13 cellular contexts compared by ENCODE assay signal in genomic region chr15:63668601-63669000, GRCh38.
DNase-seq lines count a peak whose midpoint lies in the region; ATAC-seq, FAIRE-seq and TF ChIP-seq lines count a peak whose summit lies in the region.
"Had no signal": no experiment of that assay in that cellular context is flagged by ENCODE, and none has a peak within 500 bp of the region (broad histone marks: within the 10 kb centered on the region; RNA-seq: fewer than 3 reads in every experiment).

No MANE protein-coding gene starts in this region.

- H3K27ac Mint-ChIP-seq in CD8-positive, alpha-beta memory T cell, result peak overlapping the region; percentile 8 to 93 (median 86)
- H3K27ac Mint-ChIP-seq in activated T-helper 1 cell treated with anti-CD3 and anti-CD28 coated beads, Interleukin-12 subunit alpha, Interleukin-12 subunit beta, Interleukin-2, Interleukin-4 antibody, amounts not matched to agents 30 ng/mL and 10 ng/mL and 1 ng/mL, durations not matched to agents 14 hours and 24 hours and 36 hours, result peak overlapping the region; percentile 72
- peak overlapping the region; percentile 89 to 96 (median 92) for H3K27ac Mint-ChIP-seq in naive thymus-derived CD4-positive, alpha-beta T cell

- FAIRE-seq in HepG2 (lab: Jason Lieb, UNC), result no peak
- FAIRE-seq: H1 had no signal

- in situ Hi-C loops in HepG2 (cut with HindIII; ENCODE audit: extremely low pct_ligation_motif_present, low pct_unique_long_range_greater_than_20kb), result no loop called here

- H4K20me1 ChIP-seq in SK-N-SH (ENCODE audit: insufficient read depth) (no peaks in the 10 kb centered on the region), HepG2 (ENCODE audit: insufficient read depth, low read length) (no peaks in the 10 kb centered on the region)

- WGBS in SK-N-SH (ENCODE audit: low lambda C conversion rate), result 88% methylated on average over 3 of the region's 3 CpGs
- 97% methylated on average over 3 of the region's 3 CpGs for WGBS in HepG2 (ENCODE audit: low lambda C conversion rate)

- H3K27me3 Mint-ChIP-seq in CD8-positive, alpha-beta memory T cell, result no peaks in the 10 kb centered on the region
- no peaks in the 10 kb centered on the region for H3K27me3 Mint-ChIP-seq in activated T-helper 1 cell treated with anti-CD3 and anti-CD28 coated beads, Interleukin-12 subunit alpha, Interleukin-12 subunit beta, Interleukin-2, Interleukin-4 antibody, amounts not matched to agents 30 ng/mL and 10 ng/mL and 1 ng/mL, durations not matched to agents 14 hours and 24 hours and 36 hours (ENCODE audit: insufficient read depth)
- no peaks in the 10 kb centered on the region for H3K27me3 Mint-ChIP-seq in naive thymus-derived CD4-positive, alpha-beta T cell

- TF ChIP-seq RAD21 in SK-N-SH (IDR thresholded peaks at IDR 0.05; ENCODE audit: low read length) (no peak), HepG2 (CRISPR knock-in tag; IDR thresholded peaks at IDR 0.05) (no peak)

- peak overlapping the region; percentile 9 for H3K4me3 ChIP-seq in CD8-positive, alpha-beta memory T cell (ENCODE audit: low read length)
- peak overlapping the region; percentile 36 for H3K4me3 ChIP-seq in naive thymus-derived CD4-positive, alpha-beta T cell (ENCODE audit: low read length)
- H3K4me3 ChIP-seq in SK-N-SH (ENCODE audit: low read depth in 2 of 2, low read length in 1 of 2) (no peak overlapping the region), HepG2 (replicated peaks in 1 of 3; ENCODE audit: insufficient read depth in 1 of 3, low read depth in 2 of 3, low read length in 3 of 3) (no peak overlapping the region)
- H3K4me3 ChIP-seq: testis had no signal

- no peaks in the 10 kb centered on the region for H3K9me3 ChIP-seq in CD8-positive, alpha-beta memory T cell (ENCODE audit: low read length)
- no peaks in the 10 kb centered on the region for H3K9me3 ChIP-seq in naive thymus-derived CD4-positive, alpha-beta T cell (ENCODE audit: control insufficient read depth in 2 of 3, low read length in 3 of 3)
- H3K9me3 ChIP-seq in SK-N-SH (no peaks in the 10 kb centered on the region), HepG2 (ENCODE audit: low read length) (no peaks in the 10 kb centered on the region)
- H3K9me3 ChIP-seq: testis had no signal

- no peaks in the 10 kb centered on the region for H3K9me3 Mint-ChIP-seq in CD8-positive, alpha-beta memory T cell
- no peaks in the 10 kb centered on the region for H3K9me3 Mint-ChIP-seq in activated T-helper 1 cell treated with anti-CD3 and anti-CD28 coated beads, Interleukin-12 subunit alpha, Interleukin-12 subunit beta, Interleukin-2, Interleukin-4 antibody, amounts not matched to agents 30 ng/mL and 10 ng/mL and 1 ng/mL, durations not matched to agents 14 hours and 24 hours and 36 hours
- no peaks in the 10 kb centered on the region for H3K9me3 Mint-ChIP-seq in naive thymus-derived CD4-positive, alpha-beta T cell

- no peaks in the 10 kb centered on the region for H3K9me2 ChIP-seq in SK-N-SH

- intact Hi-C loops in activated T-helper 1 cell treated with anti-CD3 and anti-CD28 coated beads, Interleukin-12 subunit alpha, Interleukin-12 subunit beta, Interleukin-2, Interleukin-4 antibody, amounts not matched to agents 30 ng/mL and 10 ng/mL and 1 ng/mL, durations not matched to agents 14 hours and 24 hours and 36 hours (cut with micrococcal nuclease), result loop anchor here (2.0 kb wide), 2 partner anchors 398 to 426 kb away; partner anchors contain the start of gene SNX1
- intact Hi-C loops in naive thymus-derived CD4-positive, alpha-beta T cell (cut with micrococcal nuclease), result loop anchor here (1.0 to 5.0 kb wide), 5 partner anchors 34 to 426 kb away; partner anchors contain the start of gene SNX1 (in 1 of the 2)
- intact Hi-C loops in HepG2 (cut with micrococcal nuclease; ENCODE audit: unreplicated experiment), result no loop called here

- ATAC-seq in naive thymus-derived CD4-positive, alpha-beta T cell, result peak; percentile 83
- ATAC-seq in HepG2, result no peak
- ATAC-seq: left cardiac atrium, Panc1 had no signal

- peaks cover 20 to 76% (median 47%) of the 10 kb centered on the region in 3 donors for H3K36me3 Mint-ChIP-seq in CD8-positive, alpha-beta memory T cell
- H3K36me3 Mint-ChIP-seq in activated T-helper 1 cell treated with anti-CD3 and anti-CD28 coated beads, Interleukin-12 subunit alpha, Interleukin-12 subunit beta, Interleukin-2, Interleukin-4 antibody, amounts not matched to agents 30 ng/mL and 10 ng/mL and 1 ng/mL, durations not matched to agents 14 hours and 24 hours and 36 hours (ENCODE audit: low read depth), result peaks cover 47% of the 10 kb centered on the region
- H3K36me3 Mint-ChIP-seq in naive thymus-derived CD4-positive, alpha-beta T cell, result peaks cover 33 to 71% (median 56%) of the 10 kb centered on the region in 5 donors

- H3K4me1 ChIP-seq in CD8-positive, alpha-beta memory T cell (ENCODE audit: insufficient read depth, low read length), result peaks cover 33% of the 10 kb centered on the region
- H3K4me1 ChIP-seq in naive thymus-derived CD4-positive, alpha-beta T cell (ENCODE audit: control insufficient read depth in 2 of 2, insufficient read depth in 2 of 2, low read length in 2 of 2), result peaks cover 17 to 25% of the 10 kb centered on the region in 2 donors
- no peaks in the 10 kb centered on the region; a peak in 1 of 4 replicates for H3K4me1 ChIP-seq in SK-N-SH (ENCODE audit: control insufficient read depth in 1 of 2, insufficient read depth in 2 of 2, low read depth in 1 of 2, low read length in 1 of 2)
- no peaks in the 10 kb centered on the region for H3K4me1 ChIP-seq in HepG2 (ENCODE audit: insufficient read depth, low read length)
- H3K4me1 ChIP-seq: testis had no signal

- H3K79me2 ChIP-seq in SK-N-SH (ENCODE audit: insufficient read depth), result no peaks in the 10 kb centered on the region
- no peaks in the 10 kb centered on the region for H3K79me2 ChIP-seq in HepG2 (ENCODE audit: insufficient read depth, low read length)

- peaks cover 48 to 64% (median 63%) of the 10 kb centered on the region in 3 donors for H3K4me1 Mint-ChIP-seq in CD8-positive, alpha-beta memory T cell
- H3K4me1 Mint-ChIP-seq in activated T-helper 1 cell treated with anti-CD3 and anti-CD28 coated beads, Interleukin-12 subunit alpha, Interleukin-12 subunit beta, Interleukin-2, Interleukin-4 antibody, amounts not matched to agents 30 ng/mL and 10 ng/mL and 1 ng/mL, durations not matched to agents 14 hours and 24 hours and 36 hours (ENCODE audit: low read depth), result peaks cover 58% of the 10 kb centered on the region
- H3K4me1 Mint-ChIP-seq in naive thymus-derived CD4-positive, alpha-beta T cell, result peaks cover 22 to 56% (median 50%) of the 10 kb centered on the region in 7 donors

- TF ChIP-seq EP300 in SK-N-SH (IDR thresholded peaks at IDR 0.05; ENCODE audit: borderline replicate concordance in 1 of 2, low read depth in 1 of 2, low read length in 1 of 2) (no peak), HepG2 (IDR thresholded peaks at IDR 0.05; ENCODE audit: low read depth in 2 of 2, low read length in 2 of 2) (no peak), HepG2 (CRISPR knock-in tag; IDR thresholded peaks at IDR 0.05; ENCODE audit: borderline replicate concordance) (no peak)

- H3K36me3 ChIP-seq in CD8-positive, alpha-beta memory T cell (ENCODE audit: insufficient read depth, low read length), result peaks cover 33% of the 10 kb centered on the region
- H3K36me3 ChIP-seq in naive thymus-derived CD4-positive, alpha-beta T cell (ENCODE audit: control insufficient read depth in 2 of 3, insufficient read depth in 3 of 3, low read length in 3 of 3), result peaks cover 0 to 58% (median 41%) of the 10 kb centered on the region in 3 experiments
- H3K36me3 ChIP-seq in SK-N-SH (replicated peaks in 1 of 2; ENCODE audit: control insufficient read depth in 1 of 2, insufficient read depth in 2 of 2, low read length in 1 of 2) (peaks cover 57 to 59% of the 10 kb centered on the region in 2 experiments), HepG2 (replicated peaks in 1 of 2; ENCODE audit: control insufficient read depth in 1 of 2, insufficient read depth in 2 of 2, low read length in 2 of 2) (peaks cover 8 to 35% of the 10 kb centered on the region in 2 experiments; a peak in 4 of 5 replicates)

- H3K27ac ChIP-seq in CD8-positive, alpha-beta memory T cell (ENCODE audit: low read depth, low read length), result peak overlapping the region; percentile 12
- H3K27ac ChIP-seq in naive thymus-derived CD4-positive, alpha-beta T cell (ENCODE audit: low read depth, low read length), result peak overlapping the region; percentile 52
- no peak overlapping the region for H3K27ac ChIP-seq in SK-N-SH (ENCODE audit: low read depth in 2 of 2, low read length in 1 of 2)
- no peak overlapping the region for H3K27ac ChIP-seq in HepG2 (ENCODE audit: extremely low read length, insufficient read depth, low read length)
- H3K27ac ChIP-seq: testis had no signal

- no peaks in the 10 kb centered on the region for H3F3A ChIP-seq in SK-N-SH (replicated peaks; ENCODE audit: insufficient read depth)

- peak in 2 of 5 donors; percentile 21 to 45 for DNase-seq in CD8-positive, alpha-beta memory T cell
- DNase-seq in GM20000 (ENCODE audit: low spot score), result peak; percentile 21
- DNase-seq in activated T-helper 1 cell treated with anti-CD3 and anti-CD28 coated beads, Interleukin-12 subunit alpha, Interleukin-12 subunit beta, Interleukin-2, Interleukin-4 antibody, amounts not matched to agents 30 ng/mL and 10 ng/mL and 1 ng/mL, durations not matched to agents 14 hours and 24 hours and 36 hours (ENCODE audit: low spot score), result no peak
- peak in 6 of 9 donors; percentile 22 to 63 (median 52) for DNase-seq in naive thymus-derived CD4-positive, alpha-beta T cell
- DNase-seq in SK-N-SH, result no peak
- no peak for DNase-seq in C1 segment of cervical spinal cord (lab: John Stamatoyannopoulos, UW)
- DNase-seq in HepG2 (ENCODE audit: low spot score), result no peak
- DNase-seq: left cardiac atrium, NCI-H2171 treated with DMSO at 0.1 percent for 48 hours, T-helper 9 cell, testis had no signal

- no TSS peak for BruUV-seq in HepG2 (replicated peaks; lab: Mats Ljungman, UMichigan)

- H3K4me3 Mint-ChIP-seq in CD8-positive, alpha-beta memory T cell, result peak overlapping the region; percentile 16 to 80 (median 75)
- peak overlapping the region; percentile 68 for H3K4me3 Mint-ChIP-seq in activated T-helper 1 cell treated with anti-CD3 and anti-CD28 coated beads, Interleukin-12 subunit alpha, Interleukin-12 subunit beta, Interleukin-2, Interleukin-4 antibody, amounts not matched to agents 30 ng/mL and 10 ng/mL and 1 ng/mL, durations not matched to agents 14 hours and 24 hours and 36 hours
- H3K4me3 Mint-ChIP-seq in naive thymus-derived CD4-positive, alpha-beta T cell, result peak overlapping the region; percentile 31 to 82 (median 78)

- TF ChIP-seq CTCF in GM20000 (IDR thresholded peaks at IDR 0.05; ENCODE audit: extremely low read depth, missing control alignments) (no peak), SK-N-SH (IDR thresholded peaks at IDR 0.05) (no peak), HepG2 (CRISPR knock-in tag; IDR thresholded peaks at IDR 0.05) (no peak)

- H3K9ac ChIP-seq in SK-N-SH (no peak overlapping the region), HepG2 (ENCODE audit: insufficient read depth, low read depth, low read length) (no peak overlapping the region)

- TF ChIP-seq POLR2A in HepG2 (IDR thresholded peaks at IDR 0.05; ENCODE audit: insufficient read depth in 1 of 2, low read depth in 2 of 2, low read length in 2 of 2), result no peak

- H3K4me2 ChIP-seq in SK-N-SH, result no peak overlapping the region
- H3K4me2 ChIP-seq in HepG2 (ENCODE audit: low read depth, low read length), result no peak overlapping the region

- H3K27me3 ChIP-seq in CD8-positive, alpha-beta memory T cell (ENCODE audit: insufficient read depth, low read length, poor library complexity, severe bottlenecking), result no peaks in the 10 kb centered on the region
- H3K27me3 ChIP-seq in naive thymus-derived CD4-positive, alpha-beta T cell (ENCODE audit: control insufficient read depth in 2 of 2, insufficient read depth in 2 of 2, low read length in 2 of 2), result no peaks in the 10 kb centered on the region
- H3K27me3 ChIP-seq in SK-N-SH (ENCODE audit: insufficient read depth) (no peaks in the 10 kb centered on the region), HepG2 (ENCODE audit: control insufficient read depth in 1 of 2, insufficient read depth in 2 of 2, low read length in 2 of 2) (no peaks in the 10 kb centered on the region)
- H3K27me3 ChIP-seq: testis had no signal

- no peak overlapping the region for H2AFZ ChIP-seq in SK-N-SH (ENCODE audit: low read depth)
- H2AFZ ChIP-seq in HepG2 (ENCODE audit: low read length), result no peak overlapping the region

- POLR2A ChIA-PET in CD8-positive, alpha-beta memory T cell (lab: Charles Lee), result interaction anchor here (1.5 kb wide), 1 partner anchor 11 kb away, joined by 3 read pairs; no protein-coding TSS in a partner anchor
- POLR2A ChIA-PET in naive thymus-derived CD4-positive, alpha-beta T cell (lab: Charles Lee), result interaction anchor here (0.6 to 1.6 kb wide), 8 partner anchors 9 to 426 kb away, joined by 3 to 5 read pairs (median 4); no protein-coding TSS in a partner anchor
- POLR2A ChIA-PET in SK-N-SH (lab: Yijun Ruan, JAX) (no interaction called here), HepG2 (lab: Yijun Ruan, JAX) (no interaction called here)

- CTCF ChIA-PET in CD8-positive, alpha-beta memory T cell (lab: Charles Lee), result interaction anchor here (1.1 to 1.6 kb wide), 4 partner anchors 9 to 342 kb away, joined by 3 to 4 read pairs (median 4); no protein-coding TSS in a partner anchor
- CTCF ChIA-PET in naive thymus-derived CD4-positive, alpha-beta T cell (lab: Charles Lee), result interaction anchor here (1.4 kb wide), 1 partner anchor 59 kb away, joined by 4 read pairs; no protein-coding TSS in a partner anchor
- CTCF ChIA-PET in SK-N-SH (lab: Yijun Ruan, JAX) (interaction anchor here (1.3 to 1.5 kb wide), 2 partner anchors 14 to 59 kb away, joined by 3 to 5 read pairs; no protein-coding TSS in a partner anchor), HepG2 (lab: Yijun Ruan, JAX; ENCODE audit: low intra/inter-chr PET ratio, low total read pairs) (no interaction called here)

Comparison
In these comparisons a context has a peak if more than half of its experiments do, and no peak if none do; other contexts are left out.
1. DNase-seq: peak in GM20000 (single experiment) and naive thymus-derived CD4-positive, alpha-beta T cell (6 of 9); none in activated T-helper 1 cell treated with anti-CD3 and anti-CD28 coated beads, Interleukin-12 subunit alpha, Interleukin-12 subunit beta, Interleukin-2, Interleukin-4 antibody, amounts not matched to agents 30 ng/mL and 10 ng/mL and 1 ng/mL, durations not matched to agents 14 hours and 24 hours and 36 hours (single experiment), SK-N-SH (single experiment), C1 segment of cervical spinal cord (0 of 14) and HepG2 (single experiment).
2. H3K27ac ChIP-seq: peak in CD8-positive, alpha-beta memory T cell (single experiment) and naive thymus-derived CD4-positive, alpha-beta T cell (single experiment); none in SK-N-SH (0 of 2) and HepG2 (single experiment).
3. H3K4me3 ChIP-seq: peak in CD8-positive, alpha-beta memory T cell (single experiment) and naive thymus-derived CD4-positive, alpha-beta T cell (single experiment); none in SK-N-SH (0 of 2) and HepG2 (0 of 3).
4. POLR2A ChIA-PET loops: an anchor here in CD8-positive, alpha-beta memory T cell (1.5 kb wide) and naive thymus-derived CD4-positive, alpha-beta T cell (0.6 to 1.6 kb wide); none called in SK-N-SH and HepG2.
5. Peak in every context shown above with its lines, with median percentiles within 50 percentile points of each other: H3K27ac Mint-ChIP-seq and H3K4me3 Mint-ChIP-seq.